26 cellular contexts compared by ENCODE assay signal in genomic region chr5:164869325-164869724, GRCh38.
DNase-seq lines count a peak whose midpoint lies in the region; ATAC-seq and TF ChIP-seq lines count a peak whose summit lies in the region.
"Had no signal": no experiment of that assay in that cellular context is flagged by ENCODE, and none has a peak within 500 bp of the region (broad histone marks: within the 10 kb centered on the region; RNA-seq: fewer than 3 reads in every experiment).

No MANE protein-coding gene starts in this region.

- peak overlapping the region; percentile 82 for H3K27ac ChIP-seq in cardiac muscle cell
- H3K27ac ChIP-seq in smooth muscle cell (ENCODE audit: low read depth): no peak overlapping the region
- H3K27ac ChIP-seq: epithelial cell of prostate, uterus had no signal

- H3K27me3 ChIP-seq in cardiac muscle cell: no peaks in the 10 kb centered on the region
- no peaks in the 10 kb centered on the region for H3K27me3 ChIP-seq in smooth muscle cell (ENCODE audit: low read depth)
- H3K27me3 ChIP-seq: uterus had no signal

- 63% methylated on average over 4 of the region's 4 CpGs for whole genome bisulfite sequencing in smooth muscle cell (ENCODE audit: low lambda C conversion rate)

- no peak overlapping the region for H3K4me3 ChIP-seq in cardiac muscle cell
- H3K4me3 ChIP-seq in smooth muscle cell: no peak overlapping the region
- H3K4me3 ChIP-seq: lung, uterus had no signal

- TF ChIP-seq CTCF in cardiac muscle cell (IDR thresholded peaks at IDR 0.05; ENCODE audit: low read depth, low read length) (no peak), smooth muscle cell (IDR thresholded peaks at IDR 0.05; ENCODE audit: borderline replicate concordance, insufficient read depth, poor library complexity, severe bottlenecking) (no peak)

- no peaks in the 10 kb centered on the region for H3F3A ChIP-seq in smooth muscle cell (ENCODE audit: low read depth)

- no peaks in the 10 kb centered on the region for H3K36me3 Mint-ChIP-seq in natural killer cell treated with Interleukin-12 subunit alpha and Interleukin-12 subunit beta and Interleukin-15 and Interleukin-18, amount 100 ng/mL, for 72 hours

- intact Hi-C loops in cardiac septum (cut with DNase I): no loop called here

- no peaks in the 10 kb centered on the region for H3K79me2 ChIP-seq in smooth muscle cell (ENCODE audit: low read depth)

- H3K9ac ChIP-seq in smooth muscle cell (ENCODE audit: low read depth): no peak overlapping the region

- ATAC-seq in GM21717 (IDR thresholded peaks at IDR 0.05; ENCODE audit: unreplicated experiment) (peak; percentile 47), HG03354 (IDR thresholded peaks at IDR 0.05; ENCODE audit: poor library complexity, severe bottlenecking, unreplicated experiment) (peak; percentile 15)
- ATAC-seq in natural killer cell treated with Interleukin-12 subunit alpha and Interleukin-12 subunit beta and Interleukin-15 and Interleukin-18, amount 100 ng/mL, for 72 hours: no peak
- ATAC-seq: Right ventricle myocardium inferior had no signal

- H3K4me1 Mint-ChIP-seq in natural killer cell treated with Interleukin-12 subunit alpha and Interleukin-12 subunit beta and Interleukin-15 and Interleukin-18, amount 100 ng/mL, for 72 hours (ENCODE audit: low read depth in 2 of 2): no peaks in the 10 kb centered on the region

- peaks cover 6% of the 10 kb centered on the region for H3K9me3 Mint-ChIP-seq in natural killer cell treated with Interleukin-12 subunit alpha and Interleukin-12 subunit beta and Interleukin-15 and Interleukin-18, amount 100 ng/mL, for 72 hours

- H3K4me1 ChIP-seq in cardiac muscle cell (ENCODE audit: low read depth) (peaks cover 12% of the 10 kb centered on the region), smooth muscle cell (ENCODE audit: low read depth) (peaks cover 5% of the 10 kb centered on the region)
- H3K4me1 ChIP-seq: uterus had no signal

- no peaks in the 10 kb centered on the region for H4K20me1 ChIP-seq in smooth muscle cell (ENCODE audit: low read depth)

- H3K27me3 Mint-ChIP-seq in natural killer cell treated with Interleukin-12 subunit alpha and Interleukin-12 subunit beta and Interleukin-15 and Interleukin-18, amount 100 ng/mL, for 72 hours: no peaks in the 10 kb centered on the region

- no peak overlapping the region for H3K4me2 ChIP-seq in smooth muscle cell

- no peaks in the 10 kb centered on the region for H3K36me3 ChIP-seq in cardiac muscle cell
- no peaks in the 10 kb centered on the region for H3K36me3 ChIP-seq in smooth muscle cell (ENCODE audit: low read depth)
- H3K36me3 ChIP-seq: uterus had no signal

- H3K9me3 ChIP-seq in cardiac muscle cell (ENCODE audit: low read depth): no peaks in the 10 kb centered on the region
- no peaks in the 10 kb centered on the region for H3K9me3 ChIP-seq in smooth muscle cell (replicated peaks; ENCODE audit: low read depth)
- H3K9me3 ChIP-seq: uterus had no signal

- no peak overlapping the region for H3K4me3 Mint-ChIP-seq in natural killer cell treated with Interleukin-12 subunit alpha and Interleukin-12 subunit beta and Interleukin-15 and Interleukin-18, amount 100 ng/mL, for 72 hours

- peak overlapping the region; percentile 8 for H2AFZ ChIP-seq in smooth muscle cell (ENCODE audit: low read depth)

- no peak overlapping the region for H3K27ac Mint-ChIP-seq in natural killer cell treated with Interleukin-12 subunit alpha and Interleukin-12 subunit beta and Interleukin-15 and Interleukin-18, amount 100 ng/mL, for 72 hours

- DNase-seq in cardiac muscle cell (ENCODE audit: low read depth in 1 of 2, low spot score in 1 of 2) (no peak), cardiac septum (ENCODE audit: low spot score) (no peak), smooth muscle cell (lab: John Stamatoyannopoulos, UW; ENCODE audit: unreplicated experiment) (no peak), NCI-H748 (lab: John Stamatoyannopoulos, UW; ENCODE audit: unreplicated experiment) (no peak)
- DNase-seq in natural killer cell treated with Interleukin-12 subunit alpha and Interleukin-12 subunit beta and Interleukin-15 and Interleukin-18, amount 100 ng/mL, for 72 hours (ENCODE audit: low spot score): no peak
- no peak for DNase-seq in activated CD4-positive, alpha-beta T cell treated with anti-CD3 and anti-CD28 coated beads for 4 hours
- DNase-seq: 8988T; activated naive CD4-positive, alpha-beta T cell treated with Interleukin-2 at 50 U/mL for 16 hours; amygdala; Calu3; caudate nucleus; foreskin fibroblast; hypothalamus; islet precursor cell; NCI-H1092 treated with DMSO at 0.1 percent for 48 hours; NCI-H2107; NCI-H524 treated with DMSO at 0.1 percent for 48 hours; occipital lobe; retina; T-helper 1 cell; uterus had no signal

Comparison
In these comparisons a context has a peak if more than half of its experiments do, and no peak if none do; other contexts are left out.
1. ATAC-seq: peak in GM21717 (single experiment) and HG03354 (single experiment); none in natural killer cell treated with Interleukin-12 subunit alpha and Interleukin-12 subunit beta and Interleukin-15 and Interleukin-18, amount 100 ng/mL, for 72 hours (0 of 2).